In genomic region chr22:43168416-43169309, GRCh38 we compare ENCODE assay signal across 16 cellular contexts. TPM values are rescaled to one million over a fixed set of nuclear protein-coding genes. Genes with fewer than 3 reads are reported as not detected.
DNase-seq lines count a peak whose midpoint lies in the region; ATAC-seq and TF ChIP-seq lines count a peak whose summit lies in the region.
"Had no signal": no experiment of that assay in that cellular context is flagged by ENCODE, and none has a peak within 500 bp of the region (broad histone marks: within the 10 kb centered on the region; RNA-seq: fewer than 3 reads in every experiment).

No MANE protein-coding gene starts in this region.

- no peaks in the 10 kb centered on the region for H3K27me3 ChIP-seq in mesenchymal stem cell (ENCODE audit: control insufficient read depth in 1 of 2, insufficient read depth in 1 of 2, low read length in 2 of 2)
- no peaks in the 10 kb centered on the region for H3K27me3 ChIP-seq in CD8-positive, alpha-beta T cell (ENCODE audit: insufficient read depth, low read length)
- H3K27me3 ChIP-seq: colonic mucosa, transverse colon had no signal

- no peak overlapping the region for H3K4me2 ChIP-seq in mesenchymal stem cell (ENCODE audit: low read length, poor library complexity, severe bottlenecking)

- peaks cover 2% of the 10 kb centered on the region for H3K4me1 Mint-ChIP-seq in CD8-positive, alpha-beta T cell (ENCODE audit: low read depth)
- H3K4me1 Mint-ChIP-seq: activated naive CD4-positive, alpha-beta T cell treated with anti-CD3 and anti-CD28 coated beads, Interleukin-2, amount 50 U/mL, for 24 hours; WTC11 had no signal

- no peak overlapping the region for H3K4ac ChIP-seq in mesenchymal stem cell (ENCODE audit: low read depth in 1 of 2, low read length in 2 of 2)

- H3K23ac ChIP-seq in mesenchymal stem cell (ENCODE audit: low read length in 2 of 2), result no peak overlapping the region

- no peak for TF ChIP-seq CTCF in cardiac fibroblast (IDR thresholded peaks at IDR 0.05; ENCODE audit: low read depth, low read length)
- TF ChIP-seq CTCF in CD8-positive, alpha-beta T cell (IDR thresholded peaks at IDR 0.05), result no peak

- H3K4me1 ChIP-seq in mesenchymal stem cell (ENCODE audit: control insufficient read depth, insufficient read depth, low read depth, low read length), result peaks cover 25% of the 10 kb centered on the region
- H3K4me1 ChIP-seq in CD8-positive, alpha-beta T cell (ENCODE audit: insufficient read depth, low read length), result no peaks in the 10 kb centered on the region
- H3K4me1 ChIP-seq: colonic mucosa had no signal

- 93% methylated on average over 25 of the region's 25 CpGs for WGBS in mesenchymal stem cell

- no peak overlapping the region for H3K18ac ChIP-seq in mesenchymal stem cell (ENCODE audit: low read depth in 1 of 2, low read length in 2 of 2)

- H2AFZ ChIP-seq in mesenchymal stem cell (ENCODE audit: low read depth, low read length), result no peak overlapping the region

- peaks cover 46 to 79% of the 10 kb centered on the region in 2 experiments for H3K36me3 ChIP-seq in mesenchymal stem cell (ENCODE audit: control insufficient read depth in 1 of 2, insufficient read depth in 2 of 2, low read depth in 1 of 2, low read length in 2 of 2)
- peaks cover 11% of the 10 kb centered on the region for H3K36me3 ChIP-seq in CD8-positive, alpha-beta T cell (ENCODE audit: insufficient read depth, low read length)
- H3K36me3 ChIP-seq: colonic mucosa had no signal

- peak overlapping the region; percentile 11 for H4K91ac ChIP-seq in mesenchymal stem cell (ENCODE audit: low read length)

- peak overlapping the region; percentile 29 for H3K9ac ChIP-seq in mesenchymal stem cell (ENCODE audit: low read length)

- H3K27me3 Mint-ChIP-seq in CD8-positive, alpha-beta T cell (ENCODE audit: low read depth), result no peaks in the 10 kb centered on the region
- H3K27me3 Mint-ChIP-seq: activated naive CD4-positive, alpha-beta T cell treated with anti-CD3 and anti-CD28 coated beads, Interleukin-2, amount 50 U/mL, for 24 hours had no signal

- no peak overlapping the region for H2BK120ac ChIP-seq in mesenchymal stem cell (ENCODE audit: low read depth, low read length)

- intact Hi-C loops in CD8-positive, alpha-beta T cell (cut with DNase I, micrococcal nuclease), result no loop called here

- H3K27ac ChIP-seq in mesenchymal stem cell (ENCODE audit: low read length, poor library complexity, severe bottlenecking), result peak overlapping the region; percentile 44
- no peak overlapping the region for H3K27ac ChIP-seq in CD8-positive, alpha-beta T cell (ENCODE audit: low read depth, low read length)
- H3K27ac ChIP-seq: colonic mucosa, transverse colon had no signal

- H2BK12ac ChIP-seq in mesenchymal stem cell (ENCODE audit: low read length in 2 of 2), result no peak overlapping the region

- DNase-seq in AG08395 (ENCODE audit: low spot score), result peak; percentile 86
- peak; percentile 91 for DNase-seq in GM03348 (ENCODE audit: low spot score)
- DNase-seq in cardiac fibroblast (ENCODE audit: low read depth in 2 of 2), result peak; percentile 58 to 60
- peak; percentile 60 for DNase-seq in mesenchymal stem cell
- no peak for DNase-seq in CD8-positive, alpha-beta T cell
- DNase-seq in NCI-H774 (lab: John Stamatoyannopoulos, UW), result no peak
- DNase-seq in NCI-H2081 treated with DMSO at 0.1 percent for 48 hours (lab: John Stamatoyannopoulos, UW), result no peak
- DNase-seq in HT-29 (ENCODE audit: low spot score), result no peak
- DNase-seq: colonic mucosa, NCI-H1105, NCI-H446, transverse colon had no signal

- no peak for ATAC-seq in CD8-positive, alpha-beta T cell
- ATAC-seq: esophagus mucosa, WTC11 had no signal

- peaks cover 5% of the 10 kb centered on the region for H3K79me1 ChIP-seq in mesenchymal stem cell (replicated peaks; ENCODE audit: low read length, poor library complexity, severe bottlenecking)

- H3K27ac Mint-ChIP-seq in CD8-positive, alpha-beta T cell, result no peak overlapping the region
- H3K27ac Mint-ChIP-seq: activated naive CD4-positive, alpha-beta T cell treated with anti-CD3 and anti-CD28 coated beads, Interleukin-2, amount 50 U/mL, for 24 hours; mesothelial cell of epicardium; WTC11 had no signal

- H3K36me3 Mint-ChIP-seq in CD8-positive, alpha-beta T cell, result peaks cover 48% of the 10 kb centered on the region

- H3K14ac ChIP-seq in mesenchymal stem cell (ENCODE audit: low read length in 2 of 2), result no peak overlapping the region

- no peak overlapping the region for H2BK5ac ChIP-seq in mesenchymal stem cell (ENCODE audit: low read depth, low read length, poor library complexity, severe bottlenecking)

- H2BK15ac ChIP-seq in mesenchymal stem cell (ENCODE audit: low read depth, poor library complexity, severe bottlenecking), result peak overlapping the region; percentile 32

- POLR2A ChIA-PET in CD8-positive, alpha-beta T cell (lab: Charles Lee), result no interaction called here

- CTCF ChIA-PET in CD8-positive, alpha-beta T cell (lab: Charles Lee), result no interaction called here

- H3K9me3 Mint-ChIP-seq in CD8-positive, alpha-beta T cell, result no peaks in the 10 kb centered on the region
- H3K9me3 Mint-ChIP-seq: activated naive CD4-positive, alpha-beta T cell treated with anti-CD3 and anti-CD28 coated beads, Interleukin-2, amount 50 U/mL, for 24 hours; mesothelial cell of epicardium; WTC11 had no signal

- no peaks in the 10 kb centered on the region for H3K9me3 ChIP-seq in mesenchymal stem cell (ENCODE audit: control insufficient read depth, low read length)
- H3K9me3 ChIP-seq in CD8-positive, alpha-beta T cell (ENCODE audit: low read length), result no peaks in the 10 kb centered on the region
- H3K9me3 ChIP-seq: colonic mucosa, transverse colon had no signal

- H4K8ac ChIP-seq in mesenchymal stem cell (ENCODE audit: low read length), result no peak overlapping the region

- H3K4me3 Mint-ChIP-seq in CD8-positive, alpha-beta T cell, result no peak overlapping the region
- H3K4me3 Mint-ChIP-seq: activated naive CD4-positive, alpha-beta T cell treated with anti-CD3 and anti-CD28 coated beads, Interleukin-2, amount 50 U/mL, for 24 hours; mesothelial cell of epicardium; WTC11 had no signal

- peak overlapping the region; percentile 41 for H2AK5ac ChIP-seq in mesenchymal stem cell (ENCODE audit: low read length, severe bottlenecking)

- H3K4me3 ChIP-seq in cardiac fibroblast (replicated peaks in 1 of 2; ENCODE audit: low read depth in 2 of 2, low read length in 2 of 2) (no peak overlapping the region), mesenchymal stem cell (ENCODE audit: insufficient read depth in 1 of 2, low read depth in 1 of 2, low read length in 2 of 2) (no peak overlapping the region)
- no peak overlapping the region for H3K4me3 ChIP-seq in CD8-positive, alpha-beta T cell (ENCODE audit: low read depth, low read length)
- H3K4me3 ChIP-seq: colonic mucosa, transverse colon had no signal

RNA-seq across cellular contexts. Expression of gene TSPO, which starts 17.3 kb away (rescaled TPM):
- polyA plus RNA-seq in mesenchymal stem cell (2013, experiment 1 of 2), result 245 TPM
- 258 TPM for polyA plus RNA-seq in mesenchymal stem cell (2013, experiment 2 of 2)
- 10 to 100 TPM; 22.5 to 24.7 TPM for total RNA-seq in CD8-positive, alpha-beta T cell
- total RNA-seq in HT-29 (2014; rRNA removed; shearing (Covaris generic)), result 516 and 532 TPM in 2 replicates

RNA-seq across cellular contexts. Expression of gene TTLL12, which starts 18.3 kb away (rescaled TPM):
- 14.5 TPM for polyA plus RNA-seq in mesenchymal stem cell (2013, experiment 1 of 2)
- 15.3 TPM for polyA plus RNA-seq in mesenchymal stem cell (2013, experiment 2 of 2)
- total RNA-seq in CD8-positive, alpha-beta T cell, result 1 to 10 TPM; 5.4 to 6.0 TPM
- total RNA-seq in HT-29 (2014; rRNA removed; shearing (Covaris generic)), result 102 and 110 TPM in 2 replicates

RNA-seq across cellular contexts. Expression of gene MCAT, which starts 25.5 kb away (rescaled TPM):
- 11.0 TPM for polyA plus RNA-seq in mesenchymal stem cell (2013, experiment 1 of 2)
- 10.6 TPM for polyA plus RNA-seq in mesenchymal stem cell (2013, experiment 2 of 2)
- 1 to 10 TPM; 5.9 to 7.8 TPM for total RNA-seq in CD8-positive, alpha-beta T cell
- 40.9 and 43.1 TPM in 2 replicates for total RNA-seq in HT-29 (2014; rRNA removed; shearing (Covaris generic))

RNA-seq across cellular contexts. Expression of gene BIK, which starts 58.1 kb away (rescaled TPM):
- 0.08 TPM for polyA plus RNA-seq in mesenchymal stem cell (2013, experiment 1 of 2)
- 0.05 TPM for polyA plus RNA-seq in mesenchymal stem cell (2013, experiment 2 of 2)
- total RNA-seq in CD8-positive, alpha-beta T cell, result 1 to 10 TPM; 5.3 to 6.1 TPM
- 3.9 and 4.2 TPM in 2 replicates for total RNA-seq in HT-29 (2014; rRNA removed; shearing (Covaris generic))

Comparison
In these comparisons a context has a peak if more than half of its experiments do, and no peak if none do; other contexts are left out.
1. DNase-seq: peak in AG08395 (single experiment), GM03348 (single experiment), cardiac fibroblast (2 of 2) and mesenchymal stem cell (single experiment); none in CD8-positive, alpha-beta T cell (0 of 7), NCI-H774 (single experiment), NCI-H2081 treated with DMSO at 0.1 percent for 48 hours (single experiment) and HT-29 (single experiment).
2. RNA of gene TSPO, which starts 17.3 kb away (total RNA-seq): 516 to 532 TPM in HT-29; 22.5 to 24.7 TPM in CD8-positive, alpha-beta T cell; every median in the first group is over 10 times any median in the second.
3. RNA of gene TTLL12, which starts 18.3 kb away (total RNA-seq): 102 to 110 TPM in HT-29; 5.4 to 6.0 TPM in CD8-positive, alpha-beta T cell; every median in the first group is over 10 times any median in the second.